In genomic region chr1:89855413-89856123, GRCh38 we compare ENCODE assay signal across 8 cellular contexts. TPM values are rescaled to one million over a fixed set of nuclear protein-coding genes. Genes with fewer than 3 reads are reported as not detected.
DNase-seq lines count a peak whose midpoint lies in the region; ATAC-seq and TF ChIP-seq lines count a peak whose summit lies in the region.

No MANE protein-coding gene starts in this region.

- no peaks in the 10 kb centered on the region for H3K9me3 ChIP-seq in T-helper 17 cell (ENCODE audit: control insufficient read depth, low read length, poor library complexity, severe bottlenecking)
- no peaks in the 10 kb centered on the region for H3K9me3 ChIP-seq in naive thymus-derived CD4-positive, alpha-beta T cell (ENCODE audit: control insufficient read depth in 2 of 3, low read length in 3 of 3)

- no peaks in the 10 kb centered on the region for H3K27me3 Mint-ChIP-seq in T-helper 17 cell
- H3K27me3 Mint-ChIP-seq in naive thymus-derived CD4-positive, alpha-beta T cell = no peaks in the 10 kb centered on the region

- CTCF ChIA-PET in naive thymus-derived CD4-positive, alpha-beta T cell (lab: Charles Lee) = interaction anchor here (1.5 kb wide), 1 partner anchor 12 kb away, joined by 5 read pairs; no protein-coding TSS in a partner anchor

- peaks cover 18% of the 10 kb centered on the region for H3K4me1 Mint-ChIP-seq in T-helper 17 cell
- peaks cover 6 to 31% (median 8%) of the 10 kb centered on the region in 7 donors for H3K4me1 Mint-ChIP-seq in naive thymus-derived CD4-positive, alpha-beta T cell

- no peaks in the 10 kb centered on the region for H3K36me3 ChIP-seq in naive thymus-derived CD4-positive, alpha-beta T cell (ENCODE audit: control insufficient read depth in 2 of 3, insufficient read depth in 3 of 3, low read length in 3 of 3)

- ATAC-seq in GM18868 (IDR thresholded peaks at IDR 0.05; ENCODE audit: unreplicated experiment) (peak; percentile 97), HG02870 (IDR thresholded peaks at IDR 0.05; ENCODE audit: unreplicated experiment) (peak; percentile 89), T-helper 17 cell (peak; percentile 86)
- ATAC-seq in naive thymus-derived CD4-positive, alpha-beta T cell = peak; percentile 91

- H3K27me3 ChIP-seq in naive thymus-derived CD4-positive, alpha-beta T cell (ENCODE audit: control insufficient read depth in 2 of 2, insufficient read depth in 2 of 2, low read length in 2 of 2) = no peaks in the 10 kb centered on the region

- DNase-seq in T-helper 17 cell (no peak), NCI-H2029 (lab: John Stamatoyannopoulos, UW) (no peak), hypothalamus (lab: John Stamatoyannopoulos, UW) (no peak), lower leg skin (ENCODE audit: low spot score in 2 of 2) (no peak), middle frontal gyrus (ENCODE audit: extremely low spot score, low spot score) (no peak)
- DNase-seq in naive thymus-derived CD4-positive, alpha-beta T cell = peak in 7 of 9 donors; percentile 45 to 80 (median 67)

- H3K27ac Mint-ChIP-seq in T-helper 17 cell = no peak overlapping the region
- H3K27ac Mint-ChIP-seq in naive thymus-derived CD4-positive, alpha-beta T cell = no peak overlapping the region

- intact Hi-C loops in naive thymus-derived CD4-positive, alpha-beta T cell (cut with micrococcal nuclease) = loop anchor here (1.0 to 5.0 kb wide), 4 partner anchors 10 to 223 kb away; partner anchors contain the start of genes LRRC8C (in 1 of the 2) and LRRC8D (in 1 of the 2)
- intact Hi-C loops in lower leg skin (cut with DNase I; ENCODE audit: low total_unique reads) = no loop called here

- peak overlapping the region; percentile 2 for H3K4me3 ChIP-seq in naive thymus-derived CD4-positive, alpha-beta T cell (ENCODE audit: low read length)
- H3K4me3 ChIP-seq in lower leg skin (ENCODE audit: low read depth, poor library complexity, severe bottlenecking) = no peak overlapping the region

- H3K4me3 Mint-ChIP-seq in T-helper 17 cell = no peak overlapping the region
- H3K4me3 Mint-ChIP-seq in naive thymus-derived CD4-positive, alpha-beta T cell = peak overlapping the region in 5 of 10 donors; percentile 35 to 87 (median 53)

- no peaks in the 10 kb centered on the region for H3K9me3 Mint-ChIP-seq in naive thymus-derived CD4-positive, alpha-beta T cell

- POLR2A ChIA-PET in naive thymus-derived CD4-positive, alpha-beta T cell (lab: Charles Lee) = interaction anchor here (0.9 to 1.6 kb wide), 4 partner anchors 12 to 21 kb away, joined by 3 to 10 read pairs (median 4); no protein-coding TSS in a partner anchor

- 48 to 52% methylated on average over 2 of the region's 2 CpGs for WGBS in lower leg skin, 2 donors

- H3K4me1 ChIP-seq in naive thymus-derived CD4-positive, alpha-beta T cell (ENCODE audit: control insufficient read depth in 2 of 2, insufficient read depth in 2 of 2, low read length in 2 of 2) = peaks cover 21 to 29% of the 10 kb centered on the region in 2 donors

- no peak for TF ChIP-seq CTCF in lower leg skin (IDR thresholded peaks at IDR 0.05)

- peaks cover 2% of the 10 kb centered on the region for H3K36me3 Mint-ChIP-seq in T-helper 17 cell (ENCODE audit: low read depth)
- peaks cover 0 to 18% (median 8%) of the 10 kb centered on the region in 5 donors for H3K36me3 Mint-ChIP-seq in naive thymus-derived CD4-positive, alpha-beta T cell

- H3K27ac ChIP-seq in naive thymus-derived CD4-positive, alpha-beta T cell (ENCODE audit: low read depth, low read length) = peak overlapping the region; percentile 72

- no peak for TF ChIP-seq POLR2A in lower leg skin (IDR thresholded peaks at IDR 0.05)

RNA-seq across cellular contexts. Expression of gene LRRC8D, which starts 34.7 kb away (rescaled TPM):
- total RNA-seq in T-helper 17 cell (10 to 100 TPM; 28.3 to 33.5 TPM), lower leg skin (10 to 100 TPM; 14.4 to 17.7 (median 15.7) TPM)
- 10 to 100 TPM; 21.1 to 42.6 (median 37.3) TPM for total RNA-seq in naive thymus-derived CD4-positive, alpha-beta T cell
- 10 to 100 TPM; 47.7 to 65.7 TPM for polyA plus RNA-seq in naive thymus-derived CD4-positive, alpha-beta T cell

Comparison
In these comparisons a context has a peak if more than half of its experiments do, and no peak if none do; other contexts are left out.
1. DNase-seq: peak in naive thymus-derived CD4-positive, alpha-beta T cell (7 of 9); none in T-helper 17 cell (0 of 3), NCI-H2029 (single experiment), hypothalamus (0 of 51), lower leg skin (0 of 2) and middle frontal gyrus (single experiment).
2. Peak in every context shown above with its lines, with median percentiles within 50 percentile points of each other: ATAC-seq.